Comparison of ENCODE assay signal across 30 cellular contexts in the genomic region with DNA sequence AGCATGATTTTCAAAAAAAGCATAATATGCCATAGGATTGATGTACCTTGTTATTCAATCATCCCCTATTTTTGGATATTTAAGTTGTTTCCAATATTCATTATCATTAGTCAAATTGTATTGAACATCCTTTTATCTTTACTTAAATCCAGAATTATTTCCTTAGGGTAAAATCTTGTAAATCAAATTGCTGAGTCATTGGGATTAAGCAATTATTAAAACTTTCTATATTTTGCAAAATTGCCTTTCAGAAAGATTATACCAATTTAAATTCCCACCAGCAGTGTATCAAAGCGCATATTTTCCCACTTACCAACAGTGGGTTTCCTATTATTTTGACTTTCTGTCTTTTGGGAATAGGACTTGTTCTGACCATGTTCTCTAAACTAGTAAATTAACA.
"Had no signal": no experiment of that assay in that cellular context is flagged by ENCODE, and none has a peak within 500 bp of the region (broad histone marks: within the 10 kb centered on the region; RNA-seq: fewer than 3 reads in every experiment).

No MANE protein-coding gene starts in this region.

- DNase-seq: activated B cell treated with CpG ODN at 0.5 μM for 24 hours; activated CD4-positive, alpha-beta T cell treated with anti-CD3 and anti-CD28 coated beads for 48 hours; activated CD4-positive, alpha-beta T cell treated with anti-CD3 and anti-CD28 coated beads, Interleukin-2, amount 50 U/mL, for 1 hour; activated CD4-positive, alpha-beta T cell treated with anti-CD3 and anti-CD28 coated beads, Interleukin-2, amount 50 U/mL, for 48 hours; activated CD8-positive, alpha-beta memory T cell treated with anti-CD3 and anti-CD28 coated beads for 24 hours; activated CD8-positive, alpha-beta T cell treated with anti-CD3 and anti-CD28 coated beads for 36 hours; activated effector memory CD4-positive, alpha-beta T cell treated with Interleukin-2 at 50 U/mL for 16 hours; activated gamma-delta T cell treated with Interleukin-2 at 50 U/mL for 16 hours; activated naive CD4-positive, alpha-beta T cell treated with anti-CD3 and anti-CD28 coated beads, Interleukin-2, amount 50 U/mL, for 16 hours; activated naive CD4-positive, alpha-beta T cell treated with Interleukin-2 at 50 U/mL for 16 hours; activated T-cell treated with anti-CD3 and anti-CD28 coated beads, Interleukin-2, amount 50 U/mL, for 4 hours; amniotic stem cell; anterior cingulate cortex; brain microvascular endothelial cell; caudate nucleus; colonic mucosa; effector CD8-positive, alpha-beta T cell; esophagus squamous epithelium; foreskin melanocyte; T-cell; T-helper 17 cell; T1000; WERI-Rb-1 had no signal

- H3K27ac ChIP-seq: brain microvascular endothelial cell, colonic mucosa, epithelial cell of prostate, esophagus squamous epithelium, gastroesophageal sphincter, WERI-Rb-1 had no signal

- H3K27me3 ChIP-seq: brain microvascular endothelial cell, colonic mucosa, esophagus squamous epithelium, gastroesophageal sphincter had no signal

- H3K4me3 ChIP-seq: colonic mucosa, esophagus squamous epithelium, gastroesophageal sphincter had no signal

- H3K9me3 ChIP-seq: colonic mucosa, esophagus squamous epithelium, gastroesophageal sphincter had no signal

- FAIRE-seq: astrocyte, endometrium, endothelial cell of umbilical vein had no signal

- H3K36me3 ChIP-seq: brain microvascular endothelial cell, colonic mucosa, esophagus squamous epithelium, gastroesophageal sphincter, WERI-Rb-1 had no signal

- ATAC-seq: activated CD4-positive, CD25-positive, alpha-beta regulatory T cell treated with anti-CD3 and anti-CD28 coated beads, Interleukin-2, amount 50 U/mL, for 24 hours; activated CD8-positive, alpha-beta T cell treated with anti-CD3 and anti-CD28 coated beads for 36 hours; activated T-cell treated with anti-CD3 and anti-CD28 coated beads, Interleukin-2, amount 50 U/mL, for 4 hours; activated T-helper 17 cell treated with anti-CD3 and anti-CD28 coated beads, Interleukin-2, amount 50 U/mL, for 72 hours; gastroesophageal sphincter; T-cell; T-helper 17 cell had no signal

- H3K4me1 ChIP-seq: colonic mucosa, esophagus squamous epithelium, gastroesophageal sphincter had no signal
